26 cellular contexts compared by ENCODE assay signal in the genomic region with DNA sequence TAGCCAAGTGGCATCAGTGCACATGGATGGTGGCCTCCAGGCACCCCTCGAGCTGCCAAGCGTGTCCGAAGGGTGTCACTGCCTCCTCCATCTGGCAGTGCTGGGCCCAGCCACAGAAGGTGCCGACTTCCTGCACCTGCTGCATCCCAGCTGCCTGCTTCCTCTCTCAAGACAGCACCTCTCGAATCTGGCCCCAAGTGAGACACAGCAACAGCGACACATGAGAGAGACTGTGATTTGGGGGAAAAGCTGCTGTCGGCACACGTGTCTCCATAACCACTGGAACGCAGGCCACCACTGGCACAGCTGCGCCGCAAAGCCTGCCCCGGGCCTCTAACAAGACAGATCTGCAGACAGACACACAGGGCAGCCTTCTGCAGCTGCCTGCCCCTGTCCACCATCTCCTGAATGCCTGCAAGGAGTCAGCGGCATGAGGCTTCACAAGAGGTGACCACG. TPM values are rescaled to one million over a fixed set of nuclear protein-coding genes. Genes with fewer than 3 reads are reported as not detected.
DNase-seq lines count a peak whose midpoint lies in the region; ATAC-seq and TF ChIP-seq lines count a peak whose summit lies in the region.
"Had no signal": no experiment of that assay in that cellular context is flagged by ENCODE, and none has a peak within 500 bp of the region (broad histone marks: within the 10 kb centered on the region; RNA-seq: fewer than 3 reads in every experiment).

No MANE protein-coding gene starts in this region.

- peaks cover 69% of the 10 kb centered on the region for H3F3A ChIP-seq in MM.1S (ENCODE audit: insufficient read depth, low read length)

- H3K9me3 Mint-ChIP-seq in activated CD4-positive, alpha-beta T cell treated with anti-CD3 and anti-CD28 coated beads, Interleukin-2, amount 10 ng/mL, durations not matched to agents 7 days and 5 days = no peaks in the 10 kb centered on the region
- no peaks in the 10 kb centered on the region for H3K9me3 Mint-ChIP-seq in chondrocyte (ENCODE audit: low read depth)
- no peaks in the 10 kb centered on the region for H3K9me3 Mint-ChIP-seq in stimulated activated memory B cell treated with anti-CD40 and anti-IgM and Interleukin-4, amounts not matched to agents 10 μg/mL and 1 μg/mL and 100 μg/mL, for 72 hours
- H3K9me3 Mint-ChIP-seq: activated CD8-positive, alpha-beta T cell treated with anti-CD3 and anti-CD28 coated beads for 36 hours; WTC11 had no signal

- H3K4me1 Mint-ChIP-seq in activated CD4-positive, alpha-beta T cell treated with anti-CD3 and anti-CD28 coated beads, Interleukin-2, amount 10 ng/mL, durations not matched to agents 7 days and 5 days = peaks cover 24% of the 10 kb centered on the region
- no peaks in the 10 kb centered on the region for H3K4me1 Mint-ChIP-seq in chondrocyte (ENCODE audit: low read depth)
- peaks cover 33% of the 10 kb centered on the region for H3K4me1 Mint-ChIP-seq in stimulated activated memory B cell treated with anti-CD40 and anti-IgM and Interleukin-4, amounts not matched to agents 10 μg/mL and 1 μg/mL and 100 μg/mL, for 72 hours
- H3K4me1 Mint-ChIP-seq: WTC11 had no signal

- no peaks in the 10 kb centered on the region for H3K27me3 ChIP-seq in MM.1S (replicated peaks; ENCODE audit: insufficient read depth, low read length)
- H3K27me3 ChIP-seq: breast epithelium, heart left ventricle had no signal

- H2AFZ ChIP-seq in MM.1S (ENCODE audit: low read length) = no peak overlapping the region

- DNase-seq in activated CD4-positive, alpha-beta T cell treated with anti-CD3 and anti-CD28 coated beads, Interleukin-2, amount 10 ng/mL, durations not matched to agents 7 days and 5 days = peak; percentile 29
- DNase-seq in activated CD4-positive, alpha-beta T cell treated with anti-CD3 and anti-CD28 coated beads, Interleukin-2, amount 50 U/mL, for 4 hours = no peak
- DNase-seq in MM.1S (peak; percentile 93), chondrocyte (ENCODE audit: low spot score) (peak; percentile 86), DMS79 (lab: John Stamatoyannopoulos, UW) (no peak)
- DNase-seq: 8988T; activated CD8-positive, alpha-beta T cell treated with anti-CD3 and anti-CD28 coated beads for 36 hours; activated gamma-delta T cell treated with Interleukin-2 at 50 U/mL for 16 hours; DMS53; effector CD8-positive, alpha-beta T cell; NCI-H1092; NCI-H1930; NCI-H526; retina; stimulated activated CD4-positive, alpha-beta T cell treated with anti-CD3 and anti-CD28 coated beads, Interleukin-2, amount 100 ng/mL, for 48 hours; T-helper 9 cell had no signal

- no peaks in the 10 kb centered on the region for H3K27me3 Mint-ChIP-seq in activated CD4-positive, alpha-beta T cell treated with anti-CD3 and anti-CD28 coated beads, Interleukin-2, amount 10 ng/mL, durations not matched to agents 7 days and 5 days
- H3K27me3 Mint-ChIP-seq in chondrocyte (ENCODE audit: low read depth) = no peaks in the 10 kb centered on the region
- H3K27me3 Mint-ChIP-seq in stimulated activated memory B cell treated with anti-CD40 and anti-IgM and Interleukin-4, amounts not matched to agents 10 μg/mL and 1 μg/mL and 100 μg/mL, for 72 hours = no peaks in the 10 kb centered on the region
- H3K27me3 Mint-ChIP-seq: activated CD8-positive, alpha-beta T cell treated with anti-CD3 and anti-CD28 coated beads for 36 hours had no signal

- H3K36me3 ChIP-seq in MM.1S (replicated peaks; ENCODE audit: insufficient read depth, low read length) = peaks cover 75% of the 10 kb centered on the region

- ATAC-seq in stimulated activated memory B cell treated with anti-CD40 and anti-IgM and Interleukin-4, amounts not matched to agents 10 μg/mL and 1 μg/mL and 100 μg/mL, for 72 hours = peak; percentile 59
- ATAC-seq in activated CD4-positive, CD25-positive, alpha-beta regulatory T cell treated with anti-CD3 and anti-CD28 coated beads, Interleukin-2, amount 50 U/mL, for 24 hours = no peak
- no peak for ATAC-seq in HG03460 (IDR thresholded peaks at IDR 0.05; ENCODE audit: unreplicated experiment)
- ATAC-seq: activated CD8-positive, alpha-beta T cell treated with anti-CD3 and anti-CD28 coated beads for 36 hours; WTC11 had no signal

- peak; percentile 17; the same call in 1 of the 2 replicates for TF ChIP-seq CTCF in MM.1S (IDR thresholded peaks at IDR 0.05; ENCODE audit: low read length)
- TF ChIP-seq CTCF in chondrocyte (IDR thresholded peaks at IDR 0.05) = no peak

- peaks cover 39% of the 10 kb centered on the region for H3K36me3 Mint-ChIP-seq in activated CD4-positive, alpha-beta T cell treated with anti-CD3 and anti-CD28 coated beads, Interleukin-2, amount 10 ng/mL, durations not matched to agents 7 days and 5 days (ENCODE audit: low read depth)
- peaks cover 24% of the 10 kb centered on the region for H3K36me3 Mint-ChIP-seq in chondrocyte (ENCODE audit: low read depth)
- H3K36me3 Mint-ChIP-seq in stimulated activated memory B cell treated with anti-CD40 and anti-IgM and Interleukin-4, amounts not matched to agents 10 μg/mL and 1 μg/mL and 100 μg/mL, for 72 hours = peaks cover 72% of the 10 kb centered on the region

- no peak overlapping the region for H3K4me3 ChIP-seq in MM.1S (ENCODE audit: low read length)
- H3K4me3 ChIP-seq: breast epithelium, heart left ventricle, thoracic aorta had no signal

- H4K20me1 ChIP-seq in MM.1S (ENCODE audit: insufficient read depth, low read length) = peaks cover 12% of the 10 kb centered on the region

- peaks cover 100% of the 10 kb centered on the region for H3K79me2 ChIP-seq in MM.1S (ENCODE audit: low read length)

- no peaks in the 10 kb centered on the region for H3K9me3 ChIP-seq in MM.1S (replicated peaks; ENCODE audit: insufficient read depth, low read length)
- H3K9me3 ChIP-seq: breast epithelium, heart left ventricle, thoracic aorta had no signal

- peaks cover 61% of the 10 kb centered on the region for H3K4me1 ChIP-seq in MM.1S (ENCODE audit: low read length)
- H3K4me1 ChIP-seq: breast epithelium, heart left ventricle had no signal

- no peak overlapping the region for H3K4me3 Mint-ChIP-seq in activated CD4-positive, alpha-beta T cell treated with anti-CD3 and anti-CD28 coated beads, Interleukin-2, amount 10 ng/mL, durations not matched to agents 7 days and 5 days
- no peak overlapping the region for H3K4me3 Mint-ChIP-seq in chondrocyte (ENCODE audit: unreplicated experiment)
- peak overlapping the region; percentile 2 for H3K4me3 Mint-ChIP-seq in stimulated activated memory B cell treated with anti-CD40 and anti-IgM and Interleukin-4, amounts not matched to agents 10 μg/mL and 1 μg/mL and 100 μg/mL, for 72 hours
- H3K4me3 Mint-ChIP-seq: activated CD8-positive, alpha-beta T cell treated with anti-CD3 and anti-CD28 coated beads for 36 hours; WTC11 had no signal

- H3K4me2 ChIP-seq in MM.1S (ENCODE audit: low read depth, low read length) = peak overlapping the region; percentile 34; the same call in 1 of the 2 replicates

- no peaks in the 10 kb centered on the region for H3K9me2 ChIP-seq in MM.1S (replicated peaks; ENCODE audit: insufficient read depth, low read length)

- H3K27ac Mint-ChIP-seq in activated CD4-positive, alpha-beta T cell treated with anti-CD3 and anti-CD28 coated beads, Interleukin-2, amount 10 ng/mL, durations not matched to agents 7 days and 5 days = peak overlapping the region; percentile 80
- H3K27ac Mint-ChIP-seq in chondrocyte (ENCODE audit: unreplicated experiment) = no peak overlapping the region
- H3K27ac Mint-ChIP-seq in stimulated activated memory B cell treated with anti-CD40 and anti-IgM and Interleukin-4, amounts not matched to agents 10 μg/mL and 1 μg/mL and 100 μg/mL, for 72 hours = no peak overlapping the region
- H3K27ac Mint-ChIP-seq: activated CD8-positive, alpha-beta T cell treated with anti-CD3 and anti-CD28 coated beads for 36 hours; WTC11 had no signal

- CTCF ChIA-PET in activated CD4-positive, alpha-beta T cell treated with anti-CD3 and anti-CD28 coated beads, Interleukin-2, amount 10 ng/mL, durations not matched to agents 7 days and 5 days (lab: Charles Lee) = no interaction called here

- H3K27ac ChIP-seq in MM.1S (ENCODE audit: low read length) = peak overlapping the region; percentile 90
- H3K27ac ChIP-seq: breast epithelium, heart left ventricle, thoracic aorta had no signal

- peak overlapping the region; percentile 46 for H3K9ac ChIP-seq in MM.1S (ENCODE audit: low read length)

- POLR2A ChIA-PET in activated CD4-positive, alpha-beta T cell treated with anti-CD3 and anti-CD28 coated beads, Interleukin-2, amount 10 ng/mL, durations not matched to agents 7 days and 5 days (lab: Charles Lee) = interaction anchor here (0.8 kb wide), 1 partner anchor 9 kb away, joined by 3 read pairs; no protein-coding TSS in a partner anchor

RNA-seq across cellular contexts. Expression of a gene that starts 8.8 kb away (rescaled TPM):
- total RNA-seq in activated CD4-positive, alpha-beta T cell treated with anti-CD3 and anti-CD28 coated beads, Interleukin-2, amount 10 ng/mL, durations not matched to agents 7 days and 5 days = 100 to 1,000 TPM; 122 to 123 TPM
- 75.8 to 108 TPM (median 81.6 TPM) in 3 replicates for total RNA-seq in chondrocyte

RNA-seq across cellular contexts. Expression of a gene that starts 41.3 kb away (rescaled TPM):
- 1 to 10 TPM; 3.4 to 5.6 TPM for total RNA-seq in activated CD4-positive, alpha-beta T cell treated with anti-CD3 and anti-CD28 coated beads, Interleukin-2, amount 10 ng/mL, durations not matched to agents 7 days and 5 days
- total RNA-seq in chondrocyte = not detected in 3 replicates
- total RNA-seq: fibroblast of villous mesenchyme, heart left ventricle, mesenteric fat pad, osteocyte, thoracic aorta had no signal

Comparison
In these comparisons a context has a peak if more than half of its experiments do, and no peak if none do; other contexts are left out.
1. DNase-seq: peak in activated CD4-positive, alpha-beta T cell treated with anti-CD3 and anti-CD28 coated beads, Interleukin-2, amount 10 ng/mL, durations not matched to agents 7 days and 5 days (single experiment), MM.1S (single experiment) and chondrocyte (single experiment); none in activated CD4-positive, alpha-beta T cell treated with anti-CD3 and anti-CD28 coated beads, Interleukin-2, amount 50 U/mL, for 4 hours (0 of 2) and DMS79 (single experiment).